In genomic region chr6:112218563-112218962, GRCh38 we compare ENCODE assay signal across 15 cellular contexts. TPM values are rescaled to one million over a fixed set of nuclear protein-coding genes. Genes with fewer than 3 reads are reported as not detected.
DNase-seq lines count a peak whose midpoint lies in the region; ATAC-seq and TF ChIP-seq lines count a peak whose summit lies in the region.
"Had no signal": no experiment of that assay in that cellular context is flagged by ENCODE, and none has a peak within 500 bp of the region (broad histone marks: within the 10 kb centered on the region; RNA-seq: fewer than 3 reads in every experiment).

No MANE protein-coding gene starts in this region.

- no peaks in the 10 kb centered on the region for H3K36me3 ChIP-seq in gastrocnemius medialis
- no peaks in the 10 kb centered on the region for H3K36me3 ChIP-seq in A673 (ENCODE audit: insufficient read depth, low read length, poor library complexity, severe bottlenecking)
- no peaks in the 10 kb centered on the region for H3K36me3 ChIP-seq in PC-3 (ENCODE audit: low read depth, low read length)

- TF ChIP-seq RAD21 in Ishikawa (IDR thresholded peaks at IDR 0.05; ENCODE audit: low read depth): no peak

- H3K27ac ChIP-seq in gastrocnemius medialis (peak overlapping the region in 3 of 4 donors; percentile 20 to 35 (median 32)), A673 (ENCODE audit: low read depth, low read length, poor library complexity, severe bottlenecking) (no peak overlapping the region), PC-3 (ENCODE audit: low read length) (no peak overlapping the region)

- peak; percentile 87; the same call in 1 of the 2 replicates for TF ChIP-seq EP300 in Ishikawa (IDR thresholded peaks at IDR 0.05; ENCODE audit: borderline replicate concordance)

- no peak overlapping the region for H3K9ac ChIP-seq in PC-3 (ENCODE audit: low read length)

- no peak overlapping the region for H3K4me3 ChIP-seq in gastrocnemius medialis
- H3K4me3 ChIP-seq in A673 (ENCODE audit: low read depth, low read length, poor library complexity, severe bottlenecking): no peak overlapping the region
- H3K4me3 ChIP-seq in PC-3 (ENCODE audit: low read length): no peak overlapping the region
- H3K4me3 ChIP-seq: dorsolateral prefrontal cortex had no signal

- H3K4me1 ChIP-seq in gastrocnemius medialis (peaks cover 17 to 26% of the 10 kb centered on the region in 2 donors), A673 (ENCODE audit: insufficient read depth, low read length, poor library complexity, severe bottlenecking) (peaks cover 38% of the 10 kb centered on the region), PC-3 (ENCODE audit: insufficient read depth, low read length) (peaks cover 38% of the 10 kb centered on the region)

- ATAC-seq in left cardiac atrium: peak; percentile 70 to 88
- ATAC-seq in gastrocnemius medialis: peak in 1 of 2 donors; percentile 25
- no peak for ATAC-seq in PC-3

- POLR2A ChIA-PET in A673 (lab: Charles Lee; ENCODE audit: low non-redundant PET): no interaction called here
- POLR2A ChIA-PET in PC-3 (lab: Charles Lee; ENCODE audit: unreplicated experiment): no interaction called here

- CTCF ChIA-PET in A673 (lab: Charles Lee) (no interaction called here), PC-3 (lab: Charles Lee) (no interaction called here)

- no peaks in the 10 kb centered on the region for H3K27me3 ChIP-seq in gastrocnemius medialis
- H3K27me3 ChIP-seq in A673 (replicated peaks; ENCODE audit: insufficient read depth, low read depth, low read length, poor library complexity): no peaks in the 10 kb centered on the region
- H3K27me3 ChIP-seq in PC-3 (ENCODE audit: low read length): no peaks in the 10 kb centered on the region
- H3K27me3 ChIP-seq: dorsolateral prefrontal cortex had no signal

- no peak overlapping the region for H3K4me2 ChIP-seq in PC-3 (ENCODE audit: low read length)

- H3F3A ChIP-seq in PC-3 (ENCODE audit: low read length, unreplicated experiment): no peaks in the 10 kb centered on the region

- H3K79me2 ChIP-seq in PC-3 (ENCODE audit: low read length): no peaks in the 10 kb centered on the region

- TF ChIP-seq POLR2A in gastrocnemius medialis (IDR thresholded peaks at IDR 0.05): no peak

- no TSS peak for BruUV-seq in A673 (replicated peaks; lab: Mats Ljungman, UMichigan)
- no TSS peak for BruUV-seq in PC-3 (replicated peaks; lab: Mats Ljungman, UMichigan)

- no peak overlapping the region for H2AFZ ChIP-seq in PC-3 (ENCODE audit: low read length)

- intact Hi-C loops in left cardiac atrium (cut with DNase I) (no loop called here), gastrocnemius medialis (cut with DNase I; ENCODE audit: low total_unique reads) (no loop called here), A673 (cut with micrococcal nuclease; ENCODE audit: unreplicated experiment) (no loop called here), PC-3 (cut with micrococcal nuclease) (no loop called here)

- H4K20me1 ChIP-seq in PC-3 (ENCODE audit: low read length): no peaks in the 10 kb centered on the region

- no peaks in the 10 kb centered on the region for H3K9me2 ChIP-seq in PC-3 (replicated peaks; ENCODE audit: low read length)

- H3K9me3 ChIP-seq in gastrocnemius medialis (no peaks in the 10 kb centered on the region), A673 (ENCODE audit: low read depth, low read length, poor library complexity, severe bottlenecking) (no peaks in the 10 kb centered on the region), PC-3 (ENCODE audit: low read length) (no peaks in the 10 kb centered on the region)

- in situ Hi-C loops in gastrocnemius medialis (cut with MboI; ENCODE audit: low sequenced_read_pairs in 4 of 4): no loop called here

- TF ChIP-seq CTCF in gastrocnemius medialis (IDR thresholded peaks at IDR 0.05 in 4 of 5, conservative IDR thresholded peaks at IDR 0.05 in 1 of 5): no peak
- TF ChIP-seq CTCF in A673 (conservative IDR thresholded peaks at IDR 0.05; ENCODE audit: low read depth, low read length): no peak
- no peak for TF ChIP-seq CTCF in PC-3 (conservative IDR thresholded peaks at IDR 0.05; ENCODE audit: low read depth, low read length)

- peak; percentile 52 for DNase-seq in amniotic epithelial cell (ENCODE audit: low read depth)
- DNase-seq in left cardiac atrium: peak; percentile 72
- DNase-seq in gastrocnemius medialis: no peak
- no peak for DNase-seq in HT-29 (ENCODE audit: low spot score)
- no peak for DNase-seq in NCI-H2171 (lab: John Stamatoyannopoulos, UW)
- no peak for DNase-seq in A673 (ENCODE audit: low spot score)
- DNase-seq in PC-3: no peak
- DNase-seq: activated CD4-positive, alpha-beta T cell treated with anti-CD3 and anti-CD28 coated beads for 48 hours; activated naive CD4-positive, alpha-beta T cell treated with anti-CD3 and anti-CD28 coated beads, Interleukin-2, amount 50 U/mL, for 16 hours; NCI-H1417 treated with DMSO at 0.1 percent for 48 hours; stimulated activated CD4-positive, alpha-beta T cell treated with anti-CD3 and anti-CD28 coated beads, Interleukin-2, amount 100 ng/mL, for 24 hours; stimulated activated naive CD4-positive, alpha-beta T cell treated with Interleukin-2 at 50 U/mL for 16 hours had no signal

TF ChIP-seq in Ishikawa, 13 proteins besides CTCF, POLR2A, EP300 and RAD21:
- TF ChIP-seq NFIC (IDR thresholded peaks at IDR 0.05): peak; percentile 97
- no peak for TF ChIP-seq CREB1 (IDR thresholded peaks at IDR 0.05; ENCODE audit: low read depth)
- TF ChIP-seq TEAD4 (IDR thresholded peaks at IDR 0.05): peak; percentile 54
- 0 out of 2 replicates have a peak, but pooled peaks have one; percentile 14 for TF ChIP-seq USF1 (IDR thresholded peaks at IDR 0.05)
- TF ChIP-seq TCF12 (IDR thresholded peaks at IDR 0.05; ENCODE audit: low read depth): peak; percentile 82
- peak; percentile 36; the same call in 1 of the 2 replicates for TF ChIP-seq CEBPB (IDR thresholded peaks at IDR 0.05)
- peak; percentile 42; the same call in 1 of the 2 replicates for TF ChIP-seq MAX (IDR thresholded peaks at IDR 0.05)
- TF ChIP-seq TAF1 (IDR thresholded peaks at IDR 0.05; ENCODE audit: low read depth): no peak
- TF ChIP-seq REST (IDR thresholded peaks at IDR 0.05; ENCODE audit: low read depth): 0 out of 2 replicates have a peak, but pooled peaks have one; percentile 10
TF ChIP-seq in Ishikawa: peak in this region for 7.

RNA-seq across cellular contexts. Expression of gene LAMA4, which starts 35.8 kb away (rescaled TPM):
- total RNA-seq in left cardiac atrium: 10 to 100 TPM; 63.7 to 87.8 TPM
- total RNA-seq in gastrocnemius medialis: 10 to 100 TPM in 1 of 4 donors, 1 to 10 TPM in 3; 4.4 to 19.1 (median 7.4) TPM
- not detected in 2 replicates for total RNA-seq in HT-29 (2014; rRNA removed; shearing (Covaris generic))
- total RNA-seq in A673 (2021): 1.2 and 2.0 TPM in 2 replicates
- total RNA-seq in PC-3 (2014; rRNA removed): 9.4 and 18.3 TPM in 2 replicates
- total RNA-seq: T-helper 1 cell treated with Interleukin-12 subunit alpha and Interleukin-12 subunit beta and Interleukin-4 antibody, amounts not matched to agents 30 ng/mL and 1 ng/mL, for 36 hours had no signal

Comparison
In these comparisons a context has a peak if more than half of its experiments do, and no peak if none do; other contexts are left out.
1. DNase-seq: peak in amniotic epithelial cell (single experiment) and left cardiac atrium (single experiment); none in gastrocnemius medialis (0 of 2), HT-29 (single experiment), NCI-H2171 (single experiment), A673 (single experiment) and PC-3 (single experiment).
2. H3K27ac ChIP-seq: peak in gastrocnemius medialis (3 of 4); none in A673 (single experiment) and PC-3 (single experiment).